21 cellular contexts compared by ENCODE assay signal in the genomic region with DNA sequence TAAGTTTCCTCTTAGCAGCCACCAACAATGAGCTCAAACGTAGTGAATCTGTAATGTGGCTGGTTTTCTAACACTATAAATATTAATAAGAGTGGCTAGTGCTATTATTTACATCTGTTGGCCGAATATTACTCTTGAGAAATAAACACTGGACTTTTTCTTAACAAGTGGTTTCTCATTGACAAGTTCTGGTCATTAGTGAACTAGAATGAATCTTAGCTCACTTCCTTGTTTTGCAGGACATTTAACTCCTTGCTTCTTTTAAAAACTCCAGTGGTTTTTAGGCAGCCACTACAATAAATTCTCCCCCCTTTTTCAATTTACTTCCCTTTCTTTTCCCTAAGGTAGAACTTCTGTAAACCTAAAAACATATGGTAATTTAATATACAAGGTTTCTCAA.
DNase-seq lines count a peak whose midpoint lies in the region; FAIRE-seq and TF ChIP-seq lines count a peak whose summit lies in the region.
"Had no signal": no experiment of that assay in that cellular context is flagged by ENCODE, and none has a peak within 500 bp of the region (broad histone marks: within the 10 kb centered on the region; RNA-seq: fewer than 3 reads in every experiment).

No MANE protein-coding gene starts in this region.

- no peak overlapping the region for H3K4ac ChIP-seq in neuronal stem cell (ENCODE audit: low read length)

- TF ChIP-seq CTCF in dorsolateral prefrontal cortex (IDR thresholded peaks at IDR 0.05 in 54 of 56, conservative IDR thresholded peaks at IDR 0.05 in 2 of 56; ENCODE audit: low read depth in 1 of 56, partially characterized antibody in 56 of 56): no peak

- no peak overlapping the region for H3K4me3 Mint-ChIP-seq in T-helper 1 cell treated with Interleukin-12 subunit alpha and Interleukin-12 subunit beta and Interleukin-4 antibody, amounts not matched to agents 30 μg/mL and 1 μg/mL, for 36 hours
- H3K4me3 Mint-ChIP-seq: HFFc6 had no signal

- FAIRE-seq in H54 (lab: Jason Lieb, UNC): no peak
- FAIRE-seq: A549, GM19239, HepG2 had no signal

- H3K9me3 Mint-ChIP-seq in T-helper 1 cell treated with Interleukin-12 subunit alpha and Interleukin-12 subunit beta and Interleukin-4 antibody, amounts not matched to agents 30 μg/mL and 1 μg/mL, for 36 hours: no peaks in the 10 kb centered on the region

- no peaks in the 10 kb centered on the region for H3K4me1 ChIP-seq in neuronal stem cell (ENCODE audit: control insufficient read depth in 2 of 2, insufficient read depth in 1 of 2, low read depth in 1 of 2, low read length in 2 of 2)
- H3K4me1 ChIP-seq: A549, SJSA1 had no signal

- H2BK120ac ChIP-seq in neuronal stem cell (ENCODE audit: low read depth, low read length): no peak overlapping the region

- H2BK5ac ChIP-seq in neuronal stem cell (ENCODE audit: low read length): no peak overlapping the region

- no peaks in the 10 kb centered on the region for H3K27me3 ChIP-seq in dorsolateral prefrontal cortex
- H3K27me3 ChIP-seq in neuronal stem cell (ENCODE audit: control insufficient read depth in 3 of 3, insufficient read depth in 3 of 3, low read depth in 1 of 3, low read length in 3 of 3): no peaks in the 10 kb centered on the region
- H3K27me3 ChIP-seq: SJSA1 had no signal

- H2AK5ac ChIP-seq in neuronal stem cell (ENCODE audit: low read depth, low read length): no peak overlapping the region

- no peak for TF ChIP-seq POLR2A in H54 (IDR thresholded peaks at IDR 0.05; ENCODE audit: low read depth, low read length)

- H2AFZ ChIP-seq in neuronal stem cell (ENCODE audit: low read length): peak overlapping the region; percentile 31

- no peaks in the 10 kb centered on the region for H3K27me3 Mint-ChIP-seq in T-helper 1 cell treated with Interleukin-12 subunit alpha and Interleukin-12 subunit beta and Interleukin-4 antibody, amounts not matched to agents 30 μg/mL and 1 μg/mL, for 36 hours (ENCODE audit: low read depth)

- peaks cover 2% of the 10 kb centered on the region for H3K4me1 Mint-ChIP-seq in T-helper 1 cell treated with Interleukin-12 subunit alpha and Interleukin-12 subunit beta and Interleukin-4 antibody, amounts not matched to agents 30 μg/mL and 1 μg/mL, for 36 hours (ENCODE audit: low read depth)

- no peak overlapping the region for H4K91ac ChIP-seq in neuronal stem cell (ENCODE audit: low read depth, low read length, poor library complexity)

- no peak overlapping the region for H2BK12ac ChIP-seq in neuronal stem cell (ENCODE audit: low read length)

- peak overlapping the region in 30 of 59 donors; percentile 0 to 66 (median 36) for H3K27ac ChIP-seq in dorsolateral prefrontal cortex
- H3K27ac ChIP-seq in neuronal stem cell (replicated peaks; ENCODE audit: low read length): no peak overlapping the region
- H3K27ac ChIP-seq: A549, C4-2B, SJSA1 had no signal

- intact Hi-C loops in dorsolateral prefrontal cortex (cut with DNase I): no loop called here

- H3K36me3 Mint-ChIP-seq in T-helper 1 cell treated with Interleukin-12 subunit alpha and Interleukin-12 subunit beta and Interleukin-4 antibody, amounts not matched to agents 30 μg/mL and 1 μg/mL, for 36 hours (ENCODE audit: low read depth): peaks cover 31% of the 10 kb centered on the region

- no peak overlapping the region for H4K8ac ChIP-seq in neuronal stem cell (ENCODE audit: low read depth, low read length)

- DNase-seq in T-helper 1 cell: no peak
- DNase-seq in NOMO-1 treated with DMSO at 0.1 percent for 48 hours (lab: John Stamatoyannopoulos, UW; ENCODE audit: unreplicated experiment): peak; percentile 40
- DNase-seq in dorsolateral prefrontal cortex: no peak
- no peak for DNase-seq in neuronal stem cell (ENCODE audit: low spot score)
- DNase-seq in NCI-H1092 (lab: John Stamatoyannopoulos, UW): no peak
- DNase-seq in H54 (ENCODE audit: insufficient read length, low spot score): no peak
- no peak for DNase-seq in C1 segment of cervical spinal cord (lab: John Stamatoyannopoulos, UW)
- DNase-seq: COR-L47; EL; HFFc6; MM.1S; NCI-H187 treated with DMSO at 0.1 percent for 48 hours; NCI-H2171; NCI-H446; NK-92 treated with Interleukin-12 subunit alpha and Interleukin-12 subunit beta, amount 100 ng/mL, for 24 hours had no signal

- no peak overlapping the region for H3K14ac ChIP-seq in neuronal stem cell (ENCODE audit: low read length)

- H3K18ac ChIP-seq in neuronal stem cell (ENCODE audit: low read length): no peak overlapping the region

- H3K9ac ChIP-seq in neuronal stem cell (ENCODE audit: low read depth, low read length, poor library complexity): no peak overlapping the region

- H3K9me3 ChIP-seq in neuronal stem cell (replicated peaks in 1 of 2; ENCODE audit: control insufficient read depth in 2 of 2, insufficient read depth in 1 of 2, low read depth in 1 of 2, low read length in 2 of 2): peaks cover 0 to 3% of the 10 kb centered on the region in 2 donors
- H3K9me3 ChIP-seq: A549, SJSA1 had no signal

- H3K79me1 ChIP-seq in neuronal stem cell (ENCODE audit: low read depth, low read length): no peaks in the 10 kb centered on the region

- no peak overlapping the region for H3K4me2 ChIP-seq in neuronal stem cell (ENCODE audit: insufficient read depth, low read length, poor library complexity, severe bottlenecking)
- H3K4me2 ChIP-seq: A549 had no signal

- H3K36me3 ChIP-seq in neuronal stem cell (replicated peaks in 1 of 2; ENCODE audit: control insufficient read depth in 2 of 2, insufficient read depth in 2 of 2, low read length in 2 of 2): no peaks in the 10 kb centered on the region
- H3K36me3 ChIP-seq: SJSA1 had no signal

- no peak overlapping the region for H3K23ac ChIP-seq in neuronal stem cell (ENCODE audit: low read depth, low read length, poor library complexity)

- H3K4me3 ChIP-seq in dorsolateral prefrontal cortex: no peak overlapping the region
- no peak overlapping the region for H3K4me3 ChIP-seq in neuronal stem cell (ENCODE audit: low read length in 2 of 2)
- H3K4me3 ChIP-seq: A549, SJSA1 had no signal

- H3K27ac Mint-ChIP-seq in T-helper 1 cell treated with Interleukin-12 subunit alpha and Interleukin-12 subunit beta and Interleukin-4 antibody, amounts not matched to agents 30 μg/mL and 1 μg/mL, for 36 hours: peak overlapping the region; percentile 53
- H3K27ac Mint-ChIP-seq: HFFc6 had no signal

- WGBS in neuronal stem cell (ENCODE audit: extremely low coverage in 2 of 2, insufficient read length in 2 of 2, insufficient replicate concordance in 1 of 2), 2 donors: no CpG with 5 or more reads among the region's 2 CpGs

- H2BK15ac ChIP-seq in neuronal stem cell (ENCODE audit: low read length): no peak overlapping the region
